Comparison of ENCODE assay signal across 9 cellular contexts in genomic region chr20:44618318-44618731, GRCh38. TPM values are rescaled to one million over a fixed set of nuclear protein-coding genes. Genes with fewer than 3 reads are reported as not detected.
A peak's percentile ranks its signal among the peaks of the same experiment; 100 is the strongest.
DNase-seq lines count a peak whose midpoint lies in the region; ATAC-seq and TF ChIP-seq lines count a peak whose summit lies in the region.
"Had no signal": no experiment of that assay in that cellular context is flagged by ENCODE, and none has a peak within 500 bp of the region (broad histone marks: within the 10 kb centered on the region; RNA-seq: fewer than 3 reads in every experiment).

No MANE protein-coding gene starts in this region.

- H3K27me3 ChIP-seq in OCI-LY1 (ENCODE audit: insufficient read depth, low read length), result no peaks in the 10 kb centered on the region
- no peaks in the 10 kb centered on the region for H3K27me3 ChIP-seq in left ventricle myocardium inferior (ENCODE audit: low read depth)

- peak; percentile 35 for DNase-seq in activated T-cell treated with anti-CD3 and anti-CD28 coated beads for 1 hour (ENCODE audit: low read depth)
- peak; percentile 65 for DNase-seq in left ventricle myocardium inferior
- DNase-seq in stimulated activated naive CD4-positive, alpha-beta T cell (lab: John Stamatoyannopoulos, UW), result peak in 5 of 6 experiments; percentile 12 to 25 (median 19)
- DNase-seq in HEK293T (ENCODE audit: extremely low spot score), result no peak
- DNase-seq in SK-N-DZ (ENCODE audit: low spot score), result no peak
- DNase-seq: OCI-M1 had no signal

- H4K20me1 ChIP-seq in OCI-LY1 (ENCODE audit: insufficient read depth, low read length), result no peaks in the 10 kb centered on the region

- TF ChIP-seq CTCF in OCI-LY1 (IDR thresholded peaks at IDR 0.05; ENCODE audit: low read length), result no peak
- TF ChIP-seq CTCF in left ventricle myocardium inferior (IDR thresholded peaks at IDR 0.05; ENCODE audit: borderline replicate concordance), result no peak

- intact Hi-C loops in left ventricle myocardium inferior (cut with micrococcal nuclease), result no loop called here

- H3K79me2 ChIP-seq in OCI-LY1 (ENCODE audit: insufficient read depth, low read length), result no peaks in the 10 kb centered on the region

- no peaks in the 10 kb centered on the region for H3K9me2 ChIP-seq in OCI-LY1 (ENCODE audit: low read depth, low read length)

- H3K4me1 ChIP-seq in OCI-LY1 (ENCODE audit: insufficient read depth, low read length, severe bottlenecking) (peaks cover 60% of the 10 kb centered on the region), left ventricle myocardium inferior (peaks cover 82% of the 10 kb centered on the region)

- H3K9ac ChIP-seq in OCI-LY1 (ENCODE audit: low read length), result peak overlapping the region; percentile 63

- peak overlapping the region; percentile 99 for H3K27ac ChIP-seq in OCI-LY1 (ENCODE audit: low read depth, low read length, poor library complexity, severe bottlenecking)
- H3K27ac ChIP-seq in left ventricle myocardium inferior (replicated peaks), result peak overlapping the region; percentile 91
- H3K27ac ChIP-seq: psoas muscle had no signal

- POLR2A ChIA-PET in HEK293T (lab: Yijun Ruan, JAX), result interaction anchor here (1.1 to 1.2 kb wide), 2 partner anchors 143 kb away, joined by 3 read pairs; partner anchors contain the start of gene TTPAL

- H3K36me3 ChIP-seq in OCI-LY1 (ENCODE audit: insufficient read depth, low read length), result peaks cover 64% of the 10 kb centered on the region
- peaks cover 90% of the 10 kb centered on the region for H3K36me3 ChIP-seq in left ventricle myocardium inferior

- CTCF ChIA-PET in HEK293T (lab: Yijun Ruan, JAX), result no interaction called here

- ATAC-seq in HG03139 (IDR thresholded peaks at IDR 0.05; ENCODE audit: unreplicated experiment), result no peak
- ATAC-seq: psoas muscle had no signal

- H3K4me2 ChIP-seq in OCI-LY1 (ENCODE audit: low read length), result peak overlapping the region; percentile 56

- no peak overlapping the region for H2AFZ ChIP-seq in OCI-LY1 (ENCODE audit: low read length)

- peak overlapping the region; percentile 23 for H3K4me3 ChIP-seq in OCI-LY1 (ENCODE audit: low read depth, low read length, poor library complexity, severe bottlenecking)
- H3K4me3 ChIP-seq in left ventricle myocardium inferior, result no peak overlapping the region
- H3K4me3 ChIP-seq: psoas muscle had no signal

- H3K9me3 ChIP-seq in OCI-LY1 (ENCODE audit: low read length), result no peaks in the 10 kb centered on the region
- H3K9me3 ChIP-seq in left ventricle myocardium inferior (replicated peaks), result no peaks in the 10 kb centered on the region
- H3K9me3 ChIP-seq: psoas muscle had no signal

- no peaks in the 10 kb centered on the region for H3F3A ChIP-seq in OCI-LY1 (ENCODE audit: insufficient read depth, low read length)

TF ChIP-seq in HEK293T, 16 proteins besides CTCF, POLR2A, EP300 and RAD21:
- TF ChIP-seq TARDBP (IDR thresholded peaks at IDR 0.05), result no peak

RNA-seq across cellular contexts. Expression of gene ADA, which starts 33.2 kb away (rescaled TPM):
- 6.7 TPM for total RNA-seq in left ventricle myocardium inferior
- polyA plus RNA-seq in SK-N-DZ (2014; cell fraction: cytosol; rRNA removed), result 3.1 and 4.4 TPM in 2 replicates
- polyA plus RNA-seq in SK-N-DZ (2014; cell fraction: nucleus; rRNA removed), result 4.5 and 5.8 TPM in 2 replicates

RNA-seq across cellular contexts. Expression of gene PKIG, which starts 35.9 kb away (rescaled TPM):
- 172 TPM for total RNA-seq in left ventricle myocardium inferior
- polyA plus RNA-seq in SK-N-DZ (2014; cell fraction: cytosol; rRNA removed), result 42.9 and 46.8 TPM in 2 replicates
- polyA plus RNA-seq in SK-N-DZ (2014; cell fraction: nucleus; rRNA removed), result 21.9 and 23.0 TPM in 2 replicates

Comparison
In these comparisons a context has a peak if more than half of its experiments do, and no peak if none do; other contexts are left out.
1. DNase-seq: peak in activated T-cell treated with anti-CD3 and anti-CD28 coated beads for 1 hour (single experiment), left ventricle myocardium inferior (single experiment) and stimulated activated naive CD4-positive, alpha-beta T cell (5 of 6); none in HEK293T (single experiment) and SK-N-DZ (single experiment).